10 cellular contexts compared by ENCODE assay signal in genomic region chr11:111944139-111944538, GRCh38. TPM values are rescaled to one million over a fixed set of nuclear protein-coding genes. Genes with fewer than 3 reads are reported as not detected.
DNase-seq lines count a peak whose midpoint lies in the region; ATAC-seq and TF ChIP-seq lines count a peak whose summit lies in the region.
"Had no signal": no experiment of that assay in that cellular context is flagged by ENCODE, and none has a peak within 500 bp of the region (broad histone marks: within the 10 kb centered on the region; RNA-seq: fewer than 3 reads in every experiment).

No MANE protein-coding gene starts in this region.

- H3K9me3 ChIP-seq in left ventricle myocardium inferior (replicated peaks) (no peaks in the 10 kb centered on the region), left lung (no peaks in the 10 kb centered on the region), vagina (no peaks in the 10 kb centered on the region)
- no peaks in the 10 kb centered on the region for H3K9me3 ChIP-seq in effector memory CD4-positive, alpha-beta T cell (ENCODE audit: control insufficient read depth, low read length)
- no peaks in the 10 kb centered on the region for H3K9me3 ChIP-seq in CD4-positive, alpha-beta memory T cell (ENCODE audit: control insufficient read depth in 1 of 2, low read length in 2 of 2)

- no peaks in the 10 kb centered on the region for H3K9me3 Mint-ChIP-seq in CD4-positive, alpha-beta memory T cell
- H3K9me3 Mint-ChIP-seq: IgD-negative memory B cell had no signal

- no peak for DNase-seq in left ventricle myocardium inferior
- DNase-seq in cardiac septum (ENCODE audit: low spot score) = no peak
- DNase-seq in astrocyte of the hippocampus (ENCODE audit: low read depth, low spot score) = peak; percentile 72
- no peak for DNase-seq in left lung
- DNase-seq in vagina (ENCODE audit: extremely low spot score in 2 of 2) = no peak
- DNase-seq in effector memory CD4-positive, alpha-beta T cell = no peak
- DNase-seq in CD4-positive, alpha-beta memory T cell = no peak
- no peak for DNase-seq in H7

- H3K4me1 Mint-ChIP-seq in CD4-positive, alpha-beta memory T cell = peaks cover 0 to 10% (median 8%) of the 10 kb centered on the region in 4 donors

- intact Hi-C loops in left ventricle myocardium inferior (cut with micrococcal nuclease) (no loop called here), cardiac septum (cut with DNase I) (no loop called here), left lung (cut with DNase I) (no loop called here), vagina (cut with DNase I) (no loop called here)
- intact Hi-C loops in CD4-positive, alpha-beta memory T cell (cut with micrococcal nuclease) = no loop called here

- H3K27ac ChIP-seq in left ventricle myocardium inferior (replicated peaks) (peak overlapping the region; percentile 8), left lung (peak overlapping the region; percentile 28 to 59), vagina (peak overlapping the region; percentile 57)
- no peak overlapping the region for H3K27ac ChIP-seq in effector memory CD4-positive, alpha-beta T cell (ENCODE audit: insufficient read depth, low read length, poor library complexity, severe bottlenecking)
- H3K27ac ChIP-seq in CD4-positive, alpha-beta memory T cell (ENCODE audit: low read depth, low read length) = no peak overlapping the region

- H3K4me1 ChIP-seq in left ventricle myocardium inferior (peaks cover 66% of the 10 kb centered on the region), left lung (peaks cover 5 to 7% of the 10 kb centered on the region in 2 donors), vagina (peaks cover 14% of the 10 kb centered on the region)
- no peaks in the 10 kb centered on the region for H3K4me1 ChIP-seq in effector memory CD4-positive, alpha-beta T cell (ENCODE audit: control insufficient read depth, insufficient read depth, low read length, poor library complexity, severe bottlenecking)
- peaks cover under 1% of the 10 kb centered on the region for H3K4me1 ChIP-seq in CD4-positive, alpha-beta memory T cell (ENCODE audit: insufficient read depth, low read length)

- H3K27ac Mint-ChIP-seq in CD4-positive, alpha-beta memory T cell = peak overlapping the region in 2 of 7 donors; percentile 41 to 87

- no peak overlapping the region for H3K4me3 Mint-ChIP-seq in CD4-positive, alpha-beta memory T cell
- H3K4me3 Mint-ChIP-seq: IgD-negative memory B cell had no signal

- POLR2A ChIA-PET in CD4-positive, alpha-beta memory T cell (lab: Charles Lee; ENCODE audit: partially characterized antibody) = no interaction called here

- CTCF ChIA-PET in CD4-positive, alpha-beta memory T cell (lab: Charles Lee; ENCODE audit: partially characterized antibody) = interaction anchor here (1.4 to 1.6 kb wide), 2 partner anchors 36 to 38 kb away, joined by 3 to 8 read pairs; no protein-coding TSS in a partner anchor

- H3K4me3 ChIP-seq in left ventricle myocardium inferior (no peak overlapping the region), left lung (no peak overlapping the region), vagina (no peak overlapping the region), H7 (ENCODE audit: insufficient read depth, low read depth, low read length) (no peak overlapping the region)
- H3K4me3 ChIP-seq in effector memory CD4-positive, alpha-beta T cell (ENCODE audit: insufficient read depth, low read depth, low read length, poor library complexity, severe bottlenecking) = no peak overlapping the region
- no peak overlapping the region for H3K4me3 ChIP-seq in CD4-positive, alpha-beta memory T cell (ENCODE audit: low read length in 2 of 2)

- no peak for TF ChIP-seq POLR2A in vagina (IDR thresholded peaks at IDR 0.05)

- no peaks in the 10 kb centered on the region for H3K36me3 ChIP-seq in left ventricle myocardium inferior
- no peaks in the 10 kb centered on the region for H3K36me3 ChIP-seq in left lung
- no peaks in the 10 kb centered on the region for H3K36me3 ChIP-seq in vagina
- no peaks in the 10 kb centered on the region for H3K36me3 ChIP-seq in effector memory CD4-positive, alpha-beta T cell (ENCODE audit: control insufficient read depth, insufficient read depth, low read length)
- no peaks in the 10 kb centered on the region for H3K36me3 ChIP-seq in CD4-positive, alpha-beta memory T cell (ENCODE audit: insufficient read depth, low read length)
- no peaks in the 10 kb centered on the region for H3K36me3 ChIP-seq in H7 (replicated peaks; ENCODE audit: control insufficient read depth, insufficient read depth, low read length)

- peak; percentile 74 for ATAC-seq in left lung

- H3K36me3 Mint-ChIP-seq in CD4-positive, alpha-beta memory T cell = no peaks in the 10 kb centered on the region
- H3K36me3 Mint-ChIP-seq: IgD-negative memory B cell had no signal

- H3K27me3 ChIP-seq in left ventricle myocardium inferior (ENCODE audit: low read depth) = no peaks in the 10 kb centered on the region
- H3K27me3 ChIP-seq in left lung = no peaks in the 10 kb centered on the region
- H3K27me3 ChIP-seq in vagina = no peaks in the 10 kb centered on the region
- H3K27me3 ChIP-seq in effector memory CD4-positive, alpha-beta T cell (replicated peaks; ENCODE audit: control insufficient read depth, insufficient read depth, low read length, poor library complexity, severe bottlenecking) = no peaks in the 10 kb centered on the region
- H3K27me3 ChIP-seq in CD4-positive, alpha-beta memory T cell (ENCODE audit: insufficient read depth, low read length) = no peaks in the 10 kb centered on the region
- H3K27me3 ChIP-seq in H7 (ENCODE audit: control insufficient read depth, insufficient read depth, low read length) = no peaks in the 10 kb centered on the region

- TF ChIP-seq CTCF in left ventricle myocardium inferior (IDR thresholded peaks at IDR 0.05; ENCODE audit: borderline replicate concordance) = no peak
- no peak for TF ChIP-seq CTCF in left lung (IDR thresholded peaks at IDR 0.05)
- no peak for TF ChIP-seq CTCF in vagina (IDR thresholded peaks at IDR 0.05)

- no peaks in the 10 kb centered on the region for H3K27me3 Mint-ChIP-seq in CD4-positive, alpha-beta memory T cell

RNA-seq across cellular contexts. Expression of gene DIXDC1, which starts 7.0 kb away (rescaled TPM):
- total RNA-seq in left ventricle myocardium inferior (20.2 TPM), cardiac septum (29.0 TPM), left lung (10 to 100 TPM; 10.9 to 11.1 TPM), vagina (36.8 TPM)
- total RNA-seq in CD4-positive, alpha-beta memory T cell = 1 to 10 TPM; 1.1 to 2.1 TPM
- under 1 TPM; 0.72 to 0.75 TPM for polyA plus RNA-seq in CD4-positive, alpha-beta memory T cell
- total RNA-seq in H7 (2014; rRNA removed; shearing (Covaris generic)) = 5.0 and 8.7 TPM in 2 replicates

RNA-seq across cellular contexts. Expression of gene C11orf52, which starts 25.4 kb away (rescaled TPM):
- 1.2 TPM for total RNA-seq in left ventricle myocardium inferior
- 2.6 TPM for total RNA-seq in cardiac septum
- 10 to 100 TPM in 1 of 2 donors, 1 to 10 TPM in 1; 6.2 to 15.6 TPM for total RNA-seq in left lung
- total RNA-seq in vagina = 1.5 TPM
- not detected for total RNA-seq in CD4-positive, alpha-beta memory T cell
- polyA plus RNA-seq in CD4-positive, alpha-beta memory T cell = not detected
- total RNA-seq in H7 (2014; rRNA removed; shearing (Covaris generic)) = 0.33 and 1.7 TPM in 2 replicates
- total RNA-seq: T-helper 2 cell treated with Interferon-gamma antibody and Interleukin-4, amounts not matched to agents 100 ng/mL and 5 ng/mL, for 36 hours had no signal
- polyA plus RNA-seq: IgD-negative memory B cell had no signal

RNA-seq across cellular contexts. Expression of gene HSPB2, which starts 31.6 kb away (rescaled TPM):
- total RNA-seq in left ventricle myocardium inferior (36.5 TPM), cardiac septum (59.9 TPM), left lung (1 to 10 TPM; 3.7 to 4.6 TPM), vagina (not detected)
- not detected for total RNA-seq in CD4-positive, alpha-beta memory T cell
- not detected for polyA plus RNA-seq in CD4-positive, alpha-beta memory T cell
- 0.18 TPM in 1 of 2 replicates, not detected in the other for total RNA-seq in H7 (2014; rRNA removed; shearing (Covaris generic))
- total RNA-seq: T-helper 2 cell treated with Interferon-gamma antibody and Interleukin-4, amounts not matched to agents 100 ng/mL and 5 ng/mL, for 36 hours had no signal
- polyA plus RNA-seq: IgD-negative memory B cell had no signal

RNA-seq across cellular contexts. Expression of gene CRYAB, which starts 32.6 kb away (rescaled TPM):
- total RNA-seq in left ventricle myocardium inferior (6,704 TPM), cardiac septum (8,606 TPM), left lung (10 to 100 TPM; 41.5 to 89.2 TPM), vagina (161 TPM)
- total RNA-seq in CD4-positive, alpha-beta memory T cell = not detected
- polyA plus RNA-seq in CD4-positive, alpha-beta memory T cell = not detected
- total RNA-seq in H7 (2014; rRNA removed; shearing (Covaris generic)) = 0.44 and 1.5 TPM in 2 replicates
- total RNA-seq: T-helper 2 cell treated with Interferon-gamma antibody and Interleukin-4, amounts not matched to agents 100 ng/mL and 5 ng/mL, for 36 hours had no signal
- polyA plus RNA-seq: IgD-negative memory B cell had no signal

Comparison
In these comparisons a context has a peak if more than half of its experiments do, and no peak if none do; other contexts are left out.
1. H3K27ac ChIP-seq: peak in left ventricle myocardium inferior (single experiment), left lung (2 of 2) and vagina (single experiment); none in effector memory CD4-positive, alpha-beta T cell (single experiment) and CD4-positive, alpha-beta memory T cell (single experiment).